In the genomic region with DNA sequence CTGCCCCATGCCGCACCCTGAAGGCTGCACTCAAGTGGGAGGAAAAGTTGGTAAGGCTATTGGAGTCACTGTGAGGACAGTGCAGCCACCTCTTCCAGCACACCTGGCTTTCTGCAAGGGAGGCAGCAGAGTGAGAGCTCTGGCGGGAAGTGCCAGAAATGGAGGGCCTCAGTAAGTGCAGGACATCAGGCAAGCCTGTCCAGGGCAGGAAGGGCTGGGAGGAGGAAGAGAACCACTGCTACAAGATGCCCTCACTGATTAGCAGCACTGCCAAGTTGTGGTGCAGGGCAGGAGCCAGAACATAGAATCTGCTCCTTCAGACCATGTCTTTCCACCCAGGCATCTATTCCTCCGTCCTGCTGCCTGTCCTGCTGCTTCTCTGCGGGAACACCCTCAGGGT, we compare ENCODE assay signal across 16 cellular contexts.
DNase-seq lines count a peak whose midpoint lies in the region; ATAC-seq and TF ChIP-seq lines count a peak whose summit lies in the region.
"Had no signal": no experiment of that assay in that cellular context is flagged by ENCODE, and none has a peak within 500 bp of the region (broad histone marks: within the 10 kb centered on the region; RNA-seq: fewer than 3 reads in every experiment).

No MANE protein-coding gene starts in this region.

- H3K9ac ChIP-seq in DND-41 (ENCODE audit: low read depth, low read length), result no peak overlapping the region

- H3K27me3 ChIP-seq in DND-41 (ENCODE audit: insufficient read depth, low read length, poor library complexity) (no peaks in the 10 kb centered on the region), sigmoid colon (no peaks in the 10 kb centered on the region), upper lobe of left lung (no peaks in the 10 kb centered on the region)

- H3K4me1 Mint-ChIP-seq in central memory CD8-positive, alpha-beta T cell, result peaks cover 5% of the 10 kb centered on the region
- H3K4me1 Mint-ChIP-seq in activated CD8-positive, alpha-beta T cell treated with anti-CD3 and anti-CD28 coated beads, Interleukin-2, amount 10 ng/mL, durations not matched to agents 7 days and 5 days (ENCODE audit: low read depth), result no peaks in the 10 kb centered on the region
- H3K4me1 Mint-ChIP-seq: CD14-positive monocyte, GM23338 had no signal

- intact Hi-C loops in sigmoid colon (cut with DNase I), result no loop called here

- no peak for ATAC-seq in DND-41 (ENCODE audit: insufficient read depth, low read depth)
- no peak for ATAC-seq in central memory CD8-positive, alpha-beta T cell (replicated peaks; ENCODE audit: extremely low read depth, poor library complexity, severe bottlenecking)
- no peak for ATAC-seq in upper lobe of left lung (ENCODE audit: low FRiP score in 2 of 2)
- no peak for ATAC-seq in activated CD8-positive, alpha-beta T cell treated with anti-CD3 and anti-CD28 coated beads, Interleukin-2, amount 10 ng/mL, durations not matched to agents 7 days and 5 days
- ATAC-seq: A549; CD8-positive, alpha-beta T cell; GM12878; GM23338 had no signal

- peaks cover 40% of the 10 kb centered on the region for H3K36me3 Mint-ChIP-seq in central memory CD8-positive, alpha-beta T cell (ENCODE audit: insufficient read depth)
- peaks cover 48% of the 10 kb centered on the region for H3K36me3 Mint-ChIP-seq in activated CD8-positive, alpha-beta T cell treated with anti-CD3 and anti-CD28 coated beads, Interleukin-2, amount 10 ng/mL, durations not matched to agents 7 days and 5 days (ENCODE audit: low read depth)

- H3K4me1 ChIP-seq in DND-41 (ENCODE audit: insufficient read depth, low read length) (no peaks in the 10 kb centered on the region), sigmoid colon (no peaks in the 10 kb centered on the region), upper lobe of left lung (no peaks in the 10 kb centered on the region)
- H3K4me1 ChIP-seq: A549 had no signal

- TF ChIP-seq CTCF in DND-41 (IDR thresholded peaks at IDR 0.05; ENCODE audit: borderline replicate concordance, extremely low read depth, low read length, poor library complexity, severe bottlenecking) (no peak), sigmoid colon (IDR thresholded peaks at IDR 0.05) (no peak), upper lobe of left lung (IDR thresholded peaks at IDR 0.05) (no peak)

- H3K4me3 ChIP-seq in DND-41 (ENCODE audit: low read depth in 1 of 2, low read length in 2 of 2), result no peak overlapping the region
- no peak overlapping the region for H3K4me3 ChIP-seq in sigmoid colon
- no peak overlapping the region for H3K4me3 ChIP-seq in upper lobe of left lung
- H3K4me3 ChIP-seq: A549, GM12878, GM23338 had no signal

- POLR2A ChIA-PET in activated CD8-positive, alpha-beta T cell treated with anti-CD3 and anti-CD28 coated beads, Interleukin-2, amount 10 ng/mL, durations not matched to agents 7 days and 5 days (lab: Charles Lee), result no interaction called here

- H4K20me1 ChIP-seq in DND-41 (ENCODE audit: insufficient read depth, low read length), result peaks cover 8% of the 10 kb centered on the region; the same call in 1 of the 2 replicates

- TF ChIP-seq POLR2A in sigmoid colon (IDR thresholded peaks at IDR 0.05) (no peak), upper lobe of left lung (IDR thresholded peaks at IDR 0.05) (no peak)

- H3K27me3 Mint-ChIP-seq in central memory CD8-positive, alpha-beta T cell, result no peaks in the 10 kb centered on the region
- no peaks in the 10 kb centered on the region for H3K27me3 Mint-ChIP-seq in activated CD8-positive, alpha-beta T cell treated with anti-CD3 and anti-CD28 coated beads, Interleukin-2, amount 10 ng/mL, durations not matched to agents 7 days and 5 days (ENCODE audit: low read depth)

- H3K27ac ChIP-seq in DND-41 (ENCODE audit: low read length), result 0 out of 2 replicates have a peak overlapping the region, but pooled peaks have one; percentile 24
- no peak overlapping the region for H3K27ac ChIP-seq in sigmoid colon
- H3K27ac ChIP-seq in upper lobe of left lung, result no peak overlapping the region
- H3K27ac ChIP-seq: A549 had no signal

- H3K9me3 Mint-ChIP-seq in central memory CD8-positive, alpha-beta T cell, result no peaks in the 10 kb centered on the region
- H3K9me3 Mint-ChIP-seq in activated CD8-positive, alpha-beta T cell treated with anti-CD3 and anti-CD28 coated beads, Interleukin-2, amount 10 ng/mL, durations not matched to agents 7 days and 5 days (ENCODE audit: insufficient read depth), result no peaks in the 10 kb centered on the region
- H3K9me3 Mint-ChIP-seq: CD14-positive monocyte; CD8-positive, alpha-beta T cell; GM23338 had no signal

- H3K9me3 ChIP-seq in DND-41 (ENCODE audit: insufficient read depth, low read length, severe bottlenecking), result no peaks in the 10 kb centered on the region
- H3K9me3 ChIP-seq in sigmoid colon, result no peaks in the 10 kb centered on the region
- H3K9me3 ChIP-seq in upper lobe of left lung, result no peaks in the 10 kb centered on the region
- H3K9me3 ChIP-seq: A549 had no signal

- no peak overlapping the region for H2AFZ ChIP-seq in DND-41 (ENCODE audit: low read depth, low read length)
- H2AFZ ChIP-seq: GM23338 had no signal

- H3K27ac Mint-ChIP-seq in central memory CD8-positive, alpha-beta T cell (ENCODE audit: low read depth), result peak overlapping the region; percentile 55
- H3K27ac Mint-ChIP-seq in activated CD8-positive, alpha-beta T cell treated with anti-CD3 and anti-CD28 coated beads, Interleukin-2, amount 10 ng/mL, durations not matched to agents 7 days and 5 days, result no peak overlapping the region
- H3K27ac Mint-ChIP-seq: GM23338 had no signal

- DNase-seq in AG20443 (ENCODE audit: low spot score) (peak; percentile 4), DND-41 (no peak), sigmoid colon (peak; percentile 48), SIG-M5 treated with dmso at 0.1 percent for 504 hours (lab: John Stamatoyannopoulos, UW; ENCODE audit: unreplicated experiment) (no peak), upper lobe of left lung (no peak), NCI-H187 treated with DMSO at 0.1 percent for 48 hours (lab: John Stamatoyannopoulos, UW) (no peak)
- DNase-seq in central memory CD8-positive, alpha-beta T cell (ENCODE audit: low spot score in 2 of 2), result no peak
- no peak for DNase-seq in activated CD8-positive, alpha-beta T cell treated with anti-CD3 and anti-CD28 coated beads, Interleukin-2, amount 10 ng/mL, durations not matched to agents 7 days and 5 days
- DNase-seq: COR-L47, DMS53, IMR-90 had no signal

- no peak overlapping the region for H3K4me2 ChIP-seq in DND-41 (ENCODE audit: insufficient read depth, low read length)
- H3K4me2 ChIP-seq: A549, GM23338 had no signal

- H3K79me2 ChIP-seq in DND-41 (ENCODE audit: insufficient read depth, low read length), result no peaks in the 10 kb centered on the region

- WGBS in sigmoid colon, 2 donors, result 94 to 97% methylated on average over 4 of the region's 4 CpGs
- 96 to 98% methylated on average over 4 of the region's 4 CpGs for WGBS in upper lobe of left lung, 2 donors

- no peak overlapping the region for H3K4me3 Mint-ChIP-seq in central memory CD8-positive, alpha-beta T cell
- no peak overlapping the region for H3K4me3 Mint-ChIP-seq in activated CD8-positive, alpha-beta T cell treated with anti-CD3 and anti-CD28 coated beads, Interleukin-2, amount 10 ng/mL, durations not matched to agents 7 days and 5 days
- H3K4me3 Mint-ChIP-seq: CD14-positive monocyte; CD8-positive, alpha-beta T cell; GM23338 had no signal

- peaks cover 98% of the 10 kb centered on the region for H3K36me3 ChIP-seq in DND-41 (ENCODE audit: insufficient read depth, low read length)
- peaks cover 13 to 100% (median 38%) of the 10 kb centered on the region in 4 donors for H3K36me3 ChIP-seq in sigmoid colon
- peaks cover 46 to 100% (median 81%) of the 10 kb centered on the region in 4 donors for H3K36me3 ChIP-seq in upper lobe of left lung

- CTCF ChIA-PET in activated CD8-positive, alpha-beta T cell treated with anti-CD3 and anti-CD28 coated beads, Interleukin-2, amount 10 ng/mL, durations not matched to agents 7 days and 5 days (lab: Charles Lee), result no interaction called here

- TF ChIP-seq EP300 in sigmoid colon (IDR thresholded peaks at IDR 0.05) (no peak), upper lobe of left lung (IDR thresholded peaks at IDR 0.05) (no peak)

Comparison
In these comparisons a context has a peak if more than half of its experiments do, and no peak if none do; other contexts are left out.
1. DNase-seq: peak in AG20443 (single experiment) and sigmoid colon (single experiment); none in DND-41 (single experiment), central memory CD8-positive, alpha-beta T cell (0 of 2), SIG-M5 treated with dmso at 0.1 percent for 504 hours (single experiment), upper lobe of left lung (0 of 2), activated CD8-positive, alpha-beta T cell treated with anti-CD3 and anti-CD28 coated beads, Interleukin-2, amount 10 ng/mL, durations not matched to agents 7 days and 5 days (single experiment) and NCI-H187 treated with DMSO at 0.1 percent for 48 hours (single experiment).